Comparison of ENCODE assay signal across 1 cellular context in genomic region chr6:75291744-75292143, GRCh38.
A peak's percentile ranks its signal among the peaks of the same experiment; 100 is the strongest.
TF ChIP-seq lines count a peak whose summit lies in the region.

No MANE protein-coding gene starts in this region.

TF ChIP-seq in K562, 482 proteins besides CTCF, POLR2A, EP300 and RAD21:
- no peak for TF ChIP-seq FOXO4 (CRISPR knock-in tag; IDR thresholded peaks at IDR 0.05)
- no peak for TF ChIP-seq IRF2 (CRISPR knock-in tag; IDR thresholded peaks at IDR 0.05)
- no peak for TF ChIP-seq NUFIP1 (IDR thresholded peaks at IDR 0.05; ENCODE audit: partially characterized antibody)
- no peak for TF ChIP-seq CEBPG (CRISPR knock-in tag; IDR thresholded peaks at IDR 0.05)
- peak in 1 of 2 experiments; percentile 73; a peak in 3 of 4 replicates for TF ChIP-seq CEBPG (tag; conservative IDR thresholded peaks at IDR 0.05 in 1 of 2, IDR thresholded peaks at IDR 0.05 in 1 of 2)
- no peak for TF ChIP-seq SP1 (CRISPR knock-in tag; IDR thresholded peaks at IDR 0.05)
- TF ChIP-seq CEBPB (tag; IDR thresholded peaks at IDR 0.05) = peak; percentile 75
